10 cellular contexts compared by ENCODE assay signal in the genomic region with DNA sequence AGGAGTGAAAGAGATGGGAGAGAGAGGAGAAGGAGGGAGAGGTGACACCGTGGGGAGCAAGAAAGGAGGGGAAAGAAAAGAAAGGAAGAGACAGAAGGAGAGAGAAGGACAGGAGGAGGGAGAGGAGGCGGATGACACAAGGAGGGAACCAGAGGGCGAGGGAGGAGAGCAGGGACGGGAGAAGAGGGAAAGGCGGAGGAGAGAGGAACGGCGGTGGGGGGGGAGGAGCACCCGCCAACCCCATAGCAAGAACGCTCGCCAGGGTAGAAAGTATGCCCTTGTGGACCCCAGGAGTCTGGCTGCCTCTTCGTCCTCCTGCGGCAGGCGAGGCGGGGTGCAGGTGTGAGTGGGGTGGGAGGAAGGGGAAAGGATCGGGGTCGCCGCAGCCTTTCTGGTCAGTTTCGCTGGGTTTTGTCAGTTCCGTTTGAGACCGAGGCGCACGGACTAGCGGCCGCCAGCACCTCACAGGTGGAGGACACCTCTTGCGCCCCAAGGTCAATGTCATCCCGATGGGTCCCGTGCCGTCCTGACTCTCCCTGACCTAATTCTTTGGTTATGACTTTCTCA. TPM values are rescaled to one million over a fixed set of nuclear protein-coding genes. Genes with fewer than 3 reads are reported as not detected.
A peak's percentile ranks its signal among the peaks of the same experiment; 100 is the strongest.
DNase-seq lines count a peak whose midpoint lies in the region; ATAC-seq and TF ChIP-seq lines count a peak whose summit lies in the region.
"Had no signal": no experiment of that assay in that cellular context is flagged by ENCODE, and none has a peak within 500 bp of the region (broad histone marks: within the 10 kb centered on the region; RNA-seq: fewer than 3 reads in every experiment).

No MANE protein-coding gene starts in this region.

- H3K36me3 ChIP-seq in GM23338 (ENCODE audit: insufficient read depth) (no peaks in the 10 kb centered on the region), mesendoderm (ENCODE audit: control insufficient read depth, insufficient read depth, low read length) (no peaks in the 10 kb centered on the region)

- no peak overlapping the region for H2BK15ac ChIP-seq in mesendoderm (replicated peaks; ENCODE audit: low read depth)

- no peak overlapping the region for H2BK5ac ChIP-seq in mesendoderm (ENCODE audit: low read length)

- peak; percentile 18 for ATAC-seq in GM23338
- no peak for ATAC-seq in HG03097 (IDR thresholded peaks at IDR 0.05; ENCODE audit: low FRiP score, unreplicated experiment)
- ATAC-seq in GM21717 (IDR thresholded peaks at IDR 0.05; ENCODE audit: unreplicated experiment) = no peak

- peaks cover 32% of the 10 kb centered on the region for H3K4me1 ChIP-seq in GM23338 (ENCODE audit: insufficient read depth)
- H3K4me1 ChIP-seq in mesendoderm (ENCODE audit: control insufficient read depth, low read depth, low read length) = no peaks in the 10 kb centered on the region

- H3K27ac ChIP-seq in GM23338 (ENCODE audit: low read depth) = no peak overlapping the region
- H3K27ac ChIP-seq in mesendoderm (ENCODE audit: low read depth, low read length) = no peak overlapping the region

- no peak overlapping the region for H4K5ac ChIP-seq in mesendoderm (ENCODE audit: low read length)

- DNase-seq in DMS153 treated with DMSO at 0.1 percent for 48 hours (lab: John Stamatoyannopoulos, UW; ENCODE audit: unreplicated experiment) (peak; percentile 59), GM23338 (ENCODE audit: low spot score) (peak; percentile 75), SK-N-DZ (ENCODE audit: low spot score) (peak; percentile 46), mesendoderm (peak; percentile 56), GM13976 (ENCODE audit: low spot score) (no peak), GDM1 (lab: John Stamatoyannopoulos, UW) (no peak)
- DNase-seq: NCI-H226 had no signal

- no peaks in the 10 kb centered on the region for H3K79me1 ChIP-seq in mesendoderm (ENCODE audit: low read length)

- peaks cover 14% of the 10 kb centered on the region for H3F3A ChIP-seq in GM23338 (replicated peaks; ENCODE audit: low read depth)

- H3K79me2 ChIP-seq in GM23338 (replicated peaks; ENCODE audit: insufficient read depth) = no peaks in the 10 kb centered on the region
- no peaks in the 10 kb centered on the region for H3K79me2 ChIP-seq in mesendoderm (ENCODE audit: control insufficient read depth, insufficient read depth, low read length)

- no peak overlapping the region for H4K8ac ChIP-seq in mesendoderm (ENCODE audit: low read depth, low read length)

- no peak overlapping the region for H2BK120ac ChIP-seq in mesendoderm (ENCODE audit: low read depth, low read length)

- H3K9me3 Mint-ChIP-seq in GM23338 = peaks cover 4% of the 10 kb centered on the region

- no peak overlapping the region for H2AK5ac ChIP-seq in mesendoderm (ENCODE audit: low read length)

- H3K27ac Mint-ChIP-seq in GM23338 = no peak overlapping the region

- in situ Hi-C loops in GM13976 (cut with MboI; ENCODE audit: low sequenced_read_pairs, unreplicated experiment) = loop anchor here (10.0 to 25.0 kb wide), 2 partner anchors 201 to 1149 kb away; a partner anchor contains a TSS

- H3K4me3 ChIP-seq in GM23338 (peak overlapping the region; percentile 61), mesendoderm (ENCODE audit: low read length) (no peak overlapping the region)

- peak overlapping the region; percentile 88 for H3K4me2 ChIP-seq in GM23338
- H3K4me2 ChIP-seq in mesendoderm (ENCODE audit: low read length) = peak overlapping the region; percentile 30

- TF ChIP-seq CTCF in GM23338 (conservative IDR thresholded peaks at IDR 0.05; ENCODE audit: low read depth in 2 of 2) (no peak), GM13976 (IDR thresholded peaks at IDR 0.05; ENCODE audit: borderline replicate concordance, control extremely low read depth, extremely low read depth, insufficient read depth, missing control alignments) (no peak)

- H3K56ac ChIP-seq in mesendoderm (ENCODE audit: low read length) = peak overlapping the region; percentile 39

- H3K36me3 Mint-ChIP-seq in GM23338 (ENCODE audit: low read depth) = no peaks in the 10 kb centered on the region

- H3K23ac ChIP-seq in mesendoderm (ENCODE audit: low read length) = no peak overlapping the region

- no peaks in the 10 kb centered on the region for H3K9me2 ChIP-seq in GM23338 (ENCODE audit: insufficient read depth)

- H3K27me3 ChIP-seq in GM23338 (ENCODE audit: insufficient read depth) (peaks cover 90% of the 10 kb centered on the region), mesendoderm (ENCODE audit: insufficient read depth, low read length, poor library complexity) (peaks cover 55% of the 10 kb centered on the region)

- no peak overlapping the region for H3K4ac ChIP-seq in mesendoderm (ENCODE audit: low read depth, low read length)

- H2AFZ ChIP-seq in GM23338 = peak overlapping the region; percentile 99

- H3K18ac ChIP-seq in mesendoderm (ENCODE audit: low read length) = no peak overlapping the region

- H3K4me1 Mint-ChIP-seq in GM23338 = peaks cover 38% of the 10 kb centered on the region

- H4K20me1 ChIP-seq in GM23338 (replicated peaks; ENCODE audit: insufficient read depth) = no peaks in the 10 kb centered on the region

- WGBS in mesendoderm (ENCODE audit: extremely low coverage, insufficient coverage, low lambda C conversion rate) = no CpG with 5 or more reads among the region's 28 CpGs

- H3K4me3 Mint-ChIP-seq in GM23338 = peak overlapping the region; percentile 76

- H3K27me3 Mint-ChIP-seq in GM23338 (ENCODE audit: insufficient read depth, low read depth, poor library complexity) = peaks cover 76% of the 10 kb centered on the region

- no peak overlapping the region for H3K9ac ChIP-seq in mesendoderm (ENCODE audit: low read length)

TF ChIP-seq in GM23338, 12 proteins besides CTCF, POLR2A, EP300 and RAD21 (continues in another document):
- TF ChIP-seq POLR2AphosphoS5 (IDR thresholded peaks at IDR 0.05; ENCODE audit: low read depth) (no peak), CREB1 (CRISPR knock-in tag; IDR thresholded peaks at IDR 0.05; ENCODE audit: low read depth) (no peak), EZH2 (IDR thresholded peaks at IDR 0.05; ENCODE audit: low read depth, unreplicated experiment) (no peak), ZNF114 (CRISPR knock-in tag; IDR thresholded peaks at IDR 0.05) (no peak), ZNF331 (CRISPR knock-in tag; IDR thresholded peaks at IDR 0.05; ENCODE audit: low read depth) (no peak), EZH2phosphoT487 (IDR thresholded peaks at IDR 0.05; ENCODE audit: unreplicated experiment) (no peak), NANOG (IDR thresholded peaks at IDR 0.05; ENCODE audit: borderline replicate concordance) (no peak)
- TF ChIP-seq, protein P1, sequence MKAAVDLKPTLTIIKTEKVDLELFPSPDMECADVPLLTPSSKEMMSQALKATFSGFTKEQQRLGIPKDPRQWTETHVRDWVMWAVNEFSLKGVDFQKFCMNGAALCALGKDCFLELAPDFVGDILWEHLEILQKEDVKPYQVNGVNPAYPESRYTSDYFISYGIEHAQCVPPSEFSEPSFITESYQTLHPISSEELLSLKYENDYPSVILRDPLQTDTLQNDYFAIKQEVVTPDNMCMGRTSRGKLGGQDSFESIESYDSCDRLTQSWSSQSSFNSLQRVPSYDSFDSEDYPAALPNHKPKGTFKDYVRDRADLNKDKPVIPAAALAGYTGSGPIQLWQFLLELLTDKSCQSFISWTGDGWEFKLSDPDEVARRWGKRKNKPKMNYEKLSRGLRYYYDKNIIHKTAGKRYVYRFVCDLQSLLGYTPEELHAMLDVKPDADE (IDR thresholded peaks at IDR 0.05) = no peak
- TF ChIP-seq, protein P2, sequence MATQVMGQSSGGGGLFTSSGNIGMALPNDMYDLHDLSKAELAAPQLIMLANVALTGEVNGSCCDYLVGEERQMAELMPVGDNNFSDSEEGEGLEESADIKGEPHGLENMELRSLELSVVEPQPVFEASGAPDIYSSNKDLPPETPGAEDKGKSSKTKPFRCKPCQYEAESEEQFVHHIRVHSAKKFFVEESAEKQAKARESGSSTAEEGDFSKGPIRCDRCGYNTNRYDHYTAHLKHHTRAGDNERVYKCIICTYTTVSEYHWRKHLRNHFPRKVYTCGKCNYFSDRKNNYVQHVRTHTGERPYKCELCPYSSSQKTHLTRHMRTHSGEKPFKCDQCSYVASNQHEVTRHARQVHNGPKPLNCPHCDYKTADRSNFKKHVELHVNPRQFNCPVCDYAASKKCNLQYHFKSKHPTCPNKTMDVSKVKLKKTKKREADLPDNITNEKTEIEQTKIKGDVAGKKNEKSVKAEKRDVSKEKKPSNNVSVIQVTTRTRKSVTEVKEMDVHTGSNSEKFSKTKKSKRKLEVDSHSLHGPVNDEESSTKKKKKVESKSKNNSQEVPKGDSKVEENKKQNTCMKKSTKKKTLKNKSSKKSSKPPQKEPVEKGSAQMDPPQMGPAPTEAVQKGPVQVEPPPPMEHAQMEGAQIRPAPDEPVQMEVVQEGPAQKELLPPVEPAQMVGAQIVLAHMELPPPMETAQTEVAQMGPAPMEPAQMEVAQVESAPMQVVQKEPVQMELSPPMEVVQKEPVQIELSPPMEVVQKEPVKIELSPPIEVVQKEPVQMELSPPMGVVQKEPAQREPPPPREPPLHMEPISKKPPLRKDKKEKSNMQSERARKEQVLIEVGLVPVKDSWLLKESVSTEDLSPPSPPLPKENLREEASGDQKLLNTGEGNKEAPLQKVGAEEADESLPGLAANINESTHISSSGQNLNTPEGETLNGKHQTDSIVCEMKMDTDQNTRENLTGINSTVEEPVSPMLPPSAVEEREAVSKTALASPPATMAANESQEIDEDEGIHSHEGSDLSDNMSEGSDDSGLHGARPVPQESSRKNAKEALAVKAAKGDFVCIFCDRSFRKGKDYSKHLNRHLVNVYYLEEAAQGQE (IDR thresholded peaks at IDR 0.05; ENCODE audit: unreplicated experiment) = no peak

RNA-seq across cellular contexts. Expression of a gene that starts 4.4 kb away (rescaled TPM):
- 1.2 and 2.2 TPM in 2 replicates for total RNA-seq in GM23338 (2014; rRNA removed; shearing (Covaris generic))
- polyA plus RNA-seq in GM23338 (2016; fragmentation: Nextera tagmentation; extraction: Ambion mirVana) = 0.55 and 0.61 TPM in 2 replicates
- 41.4 and 43.7 TPM in 2 replicates for polyA plus RNA-seq in SK-N-DZ (2014; cell fraction: cytosol; rRNA removed)
- 21.3 and 26.6 TPM in 2 replicates for polyA plus RNA-seq in SK-N-DZ (2014; cell fraction: nucleus; rRNA removed)
- polyA plus RNA-seq in mesendoderm (2013, experiment 1 of 2) = 0.01 TPM
- 0.01 TPM for polyA plus RNA-seq in mesendoderm (2013, experiment 2 of 2)
- total RNA-seq: skeletal muscle tissue had no signal

Comparison
In these comparisons a context has a peak if more than half of its experiments do, and no peak if none do; other contexts are left out.
1. DNase-seq: peak in DMS153 treated with DMSO at 0.1 percent for 48 hours (single experiment), GM23338 (single experiment), SK-N-DZ (single experiment) and mesendoderm (single experiment); none in GM13976 (single experiment) and GDM1 (single experiment).